12 cellular contexts compared by ENCODE assay signal in genomic region chr22:30420401-30421178, GRCh38. TPM values are rescaled to one million over a fixed set of nuclear protein-coding genes. Genes with fewer than 3 reads are reported as not detected.
DNase-seq lines count a peak whose midpoint lies in the region; ATAC-seq and TF ChIP-seq lines count a peak whose summit lies in the region.
"Had no signal": no experiment of that assay in that cellular context is flagged by ENCODE, and none has a peak within 500 bp of the region (broad histone marks: within the 10 kb centered on the region; RNA-seq: fewer than 3 reads in every experiment).

No MANE protein-coding gene starts in this region.

- H3K27me3 Mint-ChIP-seq in nephron (ENCODE audit: low read depth), result no peaks in the 10 kb centered on the region

- peaks cover 45% of the 10 kb centered on the region for H3K4me1 Mint-ChIP-seq in nephron

- peak overlapping the region; percentile 88 for H3K4me2 ChIP-seq in PC-9

- no peaks in the 10 kb centered on the region for H3K9me3 Mint-ChIP-seq in nephron

- H3K4me3 ChIP-seq in PC-9 (peak overlapping the region; percentile 70; the same call in 1 of the 2 replicates), dorsolateral prefrontal cortex (no peak overlapping the region)
- H3K4me3 ChIP-seq: gastrocnemius medialis, spleen had no signal

- H3K9me2 ChIP-seq in PC-9 (ENCODE audit: insufficient read depth), result no peaks in the 10 kb centered on the region

- ATAC-seq in GM18517 (IDR thresholded peaks at IDR 0.05; ENCODE audit: unreplicated experiment) (no peak), HG03571 (IDR thresholded peaks at IDR 0.05; ENCODE audit: unreplicated experiment) (no peak)
- ATAC-seq: gastrocnemius medialis had no signal

- CTCF ChIA-PET in PC-9 (lab: Charles Lee), result interaction anchor here (1.0 kb wide), 2 partner anchors 9 to 24 kb away, joined by 3 to 7 read pairs; partner anchors contain the start of gene SEC14L2

- peaks cover 22% of the 10 kb centered on the region for H3K36me3 Mint-ChIP-seq in nephron (ENCODE audit: low read depth)

- TF ChIP-seq CTCF in PC-9 (conservative IDR thresholded peaks at IDR 0.05), result no peak
- no peak for TF ChIP-seq CTCF in dorsolateral prefrontal cortex (IDR thresholded peaks at IDR 0.05 in 54 of 56, conservative IDR thresholded peaks at IDR 0.05 in 2 of 56; ENCODE audit: low read depth in 1 of 56, partially characterized antibody in 56 of 56)
- no peak for TF ChIP-seq CTCF in nephron (IDR thresholded peaks at IDR 0.05; ENCODE audit: unreplicated experiment in 3 of 3)

- H3K27ac ChIP-seq in PC-9 (peak overlapping the region; percentile 93), dorsolateral prefrontal cortex (peak overlapping the region in 57 of 59 donors; percentile 2 to 100 (median 75))
- H3K27ac ChIP-seq: spleen had no signal

- peaks cover 80% of the 10 kb centered on the region for H3F3A ChIP-seq in PC-9 (ENCODE audit: insufficient read depth, low read depth)

- H3K4me3 Mint-ChIP-seq in nephron, result peak overlapping the region; percentile 29 to 67 (median 63)

- peaks cover 67% of the 10 kb centered on the region for H3K4me1 ChIP-seq in PC-9 (replicated peaks; ENCODE audit: insufficient read depth)

- peaks cover 44% of the 10 kb centered on the region for H3K36me3 ChIP-seq in PC-9 (ENCODE audit: low read depth)

- BruUV-seq in PC-9 (replicated peaks; lab: Mats Ljungman, UMichigan), result no TSS peak

- DNase-seq in CD1c-positive myeloid dendritic cell (ENCODE audit: extremely low spot score) (peak; percentile 30), PC-9 (peak; percentile 56 to 97), dorsolateral prefrontal cortex (no peak), HK-2 (ENCODE audit: unreplicated experiment) (no peak), SW480 (ENCODE audit: low spot score) (no peak)
- DNase-seq: gastrocnemius medialis, NCI-H1694, spleen had no signal

- no peaks in the 10 kb centered on the region for H4K20me1 ChIP-seq in PC-9 (ENCODE audit: insufficient read depth)

- POLR2A ChIA-PET in PC-9 (lab: Charles Lee; ENCODE audit: unreplicated experiment), result interaction anchor here (0.5 to 0.7 kb wide), 4 partner anchors 24 to 36 kb away, joined by 3 to 7 read pairs (median 6); no protein-coding TSS in a partner anchor

- peak overlapping the region; percentile 64 to 99 (median 88) for H3K27ac Mint-ChIP-seq in nephron

- H2AFZ ChIP-seq in PC-9, result no peak overlapping the region

- H3K9me3 ChIP-seq in PC-9 (ENCODE audit: insufficient read depth, low read depth), result no peaks in the 10 kb centered on the region
- H3K9me3 ChIP-seq: gastrocnemius medialis, spleen had no signal

- H3K79me2 ChIP-seq in PC-9 (ENCODE audit: low read depth), result peaks cover 24% of the 10 kb centered on the region

- intact Hi-C loops in PC-9 (cut with micrococcal nuclease; ENCODE audit: unreplicated experiment), result loop anchor here (1.0 to 10.0 kb wide), 2 partner anchors 22 to 184 kb away; partner anchors contain the start of gene TCN2
- intact Hi-C loops in dorsolateral prefrontal cortex (cut with DNase I), result loop anchor here in 1 of 2 donors (10.0 kb wide), 1 partner anchor 1156 kb away; the partner anchor contains the start of genes EWSR1 and RHBDD3

- H3K27me3 ChIP-seq in PC-9 (ENCODE audit: insufficient read depth, low read depth), result no peaks in the 10 kb centered on the region
- no peaks in the 10 kb centered on the region for H3K27me3 ChIP-seq in dorsolateral prefrontal cortex
- H3K27me3 ChIP-seq: gastrocnemius medialis, spleen had no signal

RNA-seq across cellular contexts. Expression of gene MTFP1, which starts 5.0 kb away (rescaled TPM):
- 18.5 and 21.9 TPM in 2 replicates for total RNA-seq in PC-9 (2021)
- total RNA-seq in dorsolateral prefrontal cortex, result 10 to 100 TPM in 3 of 120 experiments, 1 to 10 TPM in 117; 1.3 to 14.2 (median 4.0) TPM

RNA-seq across cellular contexts. Expression of gene SEC14L2, which starts 23.8 kb away (rescaled TPM):
- total RNA-seq in PC-9 (2021) (51.3 and 60.8 TPM in 2 replicates), dorsolateral prefrontal cortex (100 to 1,000 TPM in 7 of 120 experiments, 10 to 100 TPM in 113; 48.9 to 142 (median 72.0) TPM)

RNA-seq across cellular contexts. Expression of gene RNF215, which starts 33.4 kb away (rescaled TPM):
- 24.0 and 33.8 TPM in 2 replicates for total RNA-seq in PC-9 (2021)
- 10 to 100 TPM; 18.9 to 55.4 (median 34.4) TPM for total RNA-seq in dorsolateral prefrontal cortex

RNA-seq across cellular contexts. Expression of gene SEC14L3, which starts 51.2 kb away (rescaled TPM):
- total RNA-seq in PC-9 (2021) (not detected in 2 replicates), dorsolateral prefrontal cortex (under 1 TPM in 3 of 120 experiments, not detected in 117; 0.22 to 0.66 (median 0.25) TPM)
- total RNA-seq: gastrocnemius medialis, H1, spleen had no signal

Comparison
In these comparisons a context has a peak if more than half of its experiments do, and no peak if none do; other contexts are left out.
1. DNase-seq: peak in CD1c-positive myeloid dendritic cell (single experiment) and PC-9 (2 of 2); none in dorsolateral prefrontal cortex (0 of 10), HK-2 (single experiment) and SW480 (single experiment).